Comparison of ENCODE assay signal across 8 cellular contexts in genomic region chr2:189657867-189658266, GRCh38. TPM values are rescaled to one million over a fixed set of nuclear protein-coding genes. Genes with fewer than 3 reads are reported as not detected.
DNase-seq lines count a peak whose midpoint lies in the region; ATAC-seq and TF ChIP-seq lines count a peak whose summit lies in the region.

No MANE protein-coding gene starts in this region.

- TF ChIP-seq POLR2A in heart left ventricle (IDR thresholded peaks at IDR 0.05) = no peak

- DNase-seq in T-helper 9 cell (peak; percentile 28), heart left ventricle (peak in 4 of 5 donors; percentile 20 to 38 (median 36)), medulla oblongata (ENCODE audit: extremely low spot score) (no peak), H7 (no peak), NCI-H345 (lab: John Stamatoyannopoulos, UW) (no peak), NCI-H2029 (lab: John Stamatoyannopoulos, UW) (no peak)

- H3K4me3 ChIP-seq in heart left ventricle = no peak overlapping the region
- no peak overlapping the region for H3K4me3 ChIP-seq in H7 (ENCODE audit: insufficient read depth, low read depth, low read length)

- H3K4me1 ChIP-seq in heart left ventricle = peaks cover 0 to 33% (median 10%) of the 10 kb centered on the region in 12 donors

- intact Hi-C loops in heart left ventricle (cut with DNase I) = no loop called here

- H3K27me3 ChIP-seq in heart left ventricle = no peaks in the 10 kb centered on the region
- H3K27me3 ChIP-seq in H7 (ENCODE audit: control insufficient read depth, insufficient read depth, low read length) = no peaks in the 10 kb centered on the region

- TF ChIP-seq CTCF in heart left ventricle (IDR thresholded peaks at IDR 0.05) = no peak

- 46 to 64% (median 52%) methylated on average over 5 of the region's 5 CpGs for WGBS in heart left ventricle, 4 donors

- H3K27ac ChIP-seq in heart left ventricle = peak overlapping the region in 6 of 12 donors; percentile 6 to 76 (median 38)

- no peaks in the 10 kb centered on the region for H3K36me3 ChIP-seq in heart left ventricle
- no peaks in the 10 kb centered on the region for H3K36me3 ChIP-seq in H7 (replicated peaks; ENCODE audit: control insufficient read depth, insufficient read depth, low read length)

- ATAC-seq in GM18870 (IDR thresholded peaks at IDR 0.05; ENCODE audit: unreplicated experiment) = peak; percentile 48
- ATAC-seq in HG03025 (IDR thresholded peaks at IDR 0.05; ENCODE audit: low FRiP score, unreplicated experiment) = peak; percentile 31
- peak in 1 of 4 donors; percentile 1 for ATAC-seq in heart left ventricle

- H3K9me3 ChIP-seq in heart left ventricle = no peaks in the 10 kb centered on the region

RNA-seq across cellular contexts. Expression of gene ASNSD1, which starts 3.4 kb away (rescaled TPM):
- 10 to 100 TPM; 26.3 to 43.5 (median 32.4) TPM for total RNA-seq in heart left ventricle
- 10 to 100 TPM; 30.3 to 46.0 TPM for polyA plus RNA-seq in heart left ventricle
- 45.4 and 51.9 TPM in 2 replicates for total RNA-seq in H7 (2014; rRNA removed; shearing (Covaris generic))

RNA-seq across cellular contexts. Expression of gene ANKAR, which starts 16.6 kb away (rescaled TPM):
- total RNA-seq in heart left ventricle = 10 to 100 TPM in 1 of 9 donors, 1 to 10 TPM in 8; 1.8 to 10.1 (median 6.4) TPM
- polyA plus RNA-seq in heart left ventricle = 1 to 10 TPM in 1 of 2 donors, under 1 TPM in 1; 0.75 to 2.6 TPM
- total RNA-seq in H7 (2014; rRNA removed; shearing (Covaris generic)) = 1.8 and 2.7 TPM in 2 replicates

Comparison
In these comparisons a context has a peak if more than half of its experiments do, and no peak if none do; other contexts are left out.
1. DNase-seq: peak in T-helper 9 cell (single experiment) and heart left ventricle (4 of 5); none in medulla oblongata (single experiment), H7 (single experiment), NCI-H345 (single experiment) and NCI-H2029 (single experiment).